Comparison of ENCODE assay signal across 25 cellular contexts in genomic region chr20:59718681-59719080, GRCh38.
A peak's percentile ranks its signal among the peaks of the same experiment; 100 is the strongest.
DNase-seq lines count a peak whose midpoint lies in the region; FAIRE-seq and TF ChIP-seq lines count a peak whose summit lies in the region.
"Had no signal": no experiment of that assay in that cellular context is flagged by ENCODE, and none has a peak within 500 bp of the region (broad histone marks: within the 10 kb centered on the region; RNA-seq: fewer than 3 reads in every experiment).

No MANE protein-coding gene starts in this region.

- H3K27me3 ChIP-seq in BLaER1 treated with 17β-estradiol and CSF1 and Interleukin-3, amounts not matched to agents 10 nM and 100 nM: peaks cover 0 to 62% (median 0%) of the 10 kb centered on the region in 11 experiments; a peak in 4 of 22 replicates
- H3K27me3 ChIP-seq: BE2C had no signal

- CTCF ChIA-PET in GM10248 (lab: Yijun Ruan, JAX): no interaction called here

- peaks cover 0 to 62% (median 6%) of the 10 kb centered on the region in 11 experiments; a peak in 7 of 22 replicates for H3K36me3 ChIP-seq in BLaER1 treated with 17β-estradiol and CSF1 and Interleukin-3, amounts not matched to agents 10 nM and 100 nM
- H3K36me3 ChIP-seq: BE2C had no signal

- H3K4me1 ChIP-seq in BLaER1 treated with 17β-estradiol and CSF1 and Interleukin-3, amounts not matched to agents 10 nM and 100 nM: peaks cover 52 to 83% (median 78%) of the 10 kb centered on the region in 10 experiments
- H3K4me1 ChIP-seq: BE2C, Caco-2 had no signal

- FAIRE-seq in HTR-8/SVneo (lab: Jason Lieb, UNC): peak; percentile 79
- FAIRE-seq: GM12891, H1 had no signal

- H3K27ac ChIP-seq in BLaER1 treated with 17β-estradiol and CSF1 and Interleukin-3, amounts not matched to agents 10 nM and 100 nM: peak overlapping the region in 8 of 11 experiments; percentile 93 to 99 (median 98); a peak in 14 of 22 replicates
- H3K27ac ChIP-seq: KMS-11 had no signal

- H3K4me3 ChIP-seq in BLaER1 treated with 17β-estradiol and CSF1 and Interleukin-3, amounts not matched to agents 10 nM and 100 nM: no peak overlapping the region

- TF ChIP-seq CTCF in GM10248 (IDR thresholded peaks at IDR 0.05; ENCODE audit: control extremely low read depth, extremely low read depth, low read depth, missing control alignments): no peak

- peaks cover 0 to 96% (median 0%) of the 10 kb centered on the region in 11 experiments; a peak in 6 of 22 replicates for H4K20me1 ChIP-seq in BLaER1 treated with 17β-estradiol and CSF1 and Interleukin-3, amounts not matched to agents 10 nM and 100 nM

- H3K9ac ChIP-seq in BLaER1 treated with 17β-estradiol and CSF1 and Interleukin-3, amounts not matched to agents 10 nM and 100 nM: peak overlapping the region in 1 of 11 experiments; percentile 27; a peak in 1 of 22 replicates
- H3K9ac ChIP-seq: KMS-11 had no signal

- peak overlapping the region in 9 of 11 experiments; percentile 78 to 99 (median 94); a peak in 16 of 22 replicates for H3K4me2 ChIP-seq in BLaER1 treated with 17β-estradiol and CSF1 and Interleukin-3, amounts not matched to agents 10 nM and 100 nM
- H3K4me2 ChIP-seq: KMS-11 had no signal

- H3K9me3 ChIP-seq in BLaER1 treated with 17β-estradiol and CSF1 and Interleukin-3, amounts not matched to agents 10 nM and 100 nM (replicated peaks in 1 of 11): peaks cover 0 to 1% (median 0%) of the 10 kb centered on the region in 11 experiments; a peak in 2 of 22 replicates
- H3K9me3 ChIP-seq: BE2C, Caco-2 had no signal

- no peak for DNase-seq in HTR-8/SVneo (ENCODE audit: insufficient read length, low spot score)
- peak; percentile 54 for DNase-seq in NOMO-1 treated with DMSO at 0.1 percent for 48 hours (lab: John Stamatoyannopoulos, UW; ENCODE audit: unreplicated experiment)
- DNase-seq in islet precursor cell: peak; percentile 22
- DNase-seq in SW 1271 (lab: John Stamatoyannopoulos, UW): no peak
- DNase-seq in activated CD4-positive, CD25-positive, alpha-beta regulatory T cell (lab: John Stamatoyannopoulos, UW): no peak
- no peak for DNase-seq in GM10248 (ENCODE audit: extremely low spot score)
- DNase-seq: BE2C; Caco-2; CD8-positive, alpha-beta T cell; DMS79; EL; GDM1; HCEC 1CT; NCI-H1048; NCI-H1417; NCI-H1694; NCI-H2029 treated with DMSO at 0.1 percent for 48 hours; NCI-H446 treated with DMSO at 0.1 percent for 48 hours; NCI-H526; NCI-H82; PC-3 had no signal

- POLR2A ChIA-PET in GM10248 (lab: Yijun Ruan, JAX): no interaction called here

Comparison
In these comparisons a context has a peak if more than half of its experiments do, and no peak if none do; other contexts are left out.
1. DNase-seq: peak in NOMO-1 treated with DMSO at 0.1 percent for 48 hours (single experiment) and islet precursor cell (single experiment); none in HTR-8/SVneo (single experiment), SW 1271 (0 of 2), activated CD4-positive, CD25-positive, alpha-beta regulatory T cell (0 of 4) and GM10248 (single experiment).